8 cellular contexts compared by ENCODE assay signal in the genomic region with DNA sequence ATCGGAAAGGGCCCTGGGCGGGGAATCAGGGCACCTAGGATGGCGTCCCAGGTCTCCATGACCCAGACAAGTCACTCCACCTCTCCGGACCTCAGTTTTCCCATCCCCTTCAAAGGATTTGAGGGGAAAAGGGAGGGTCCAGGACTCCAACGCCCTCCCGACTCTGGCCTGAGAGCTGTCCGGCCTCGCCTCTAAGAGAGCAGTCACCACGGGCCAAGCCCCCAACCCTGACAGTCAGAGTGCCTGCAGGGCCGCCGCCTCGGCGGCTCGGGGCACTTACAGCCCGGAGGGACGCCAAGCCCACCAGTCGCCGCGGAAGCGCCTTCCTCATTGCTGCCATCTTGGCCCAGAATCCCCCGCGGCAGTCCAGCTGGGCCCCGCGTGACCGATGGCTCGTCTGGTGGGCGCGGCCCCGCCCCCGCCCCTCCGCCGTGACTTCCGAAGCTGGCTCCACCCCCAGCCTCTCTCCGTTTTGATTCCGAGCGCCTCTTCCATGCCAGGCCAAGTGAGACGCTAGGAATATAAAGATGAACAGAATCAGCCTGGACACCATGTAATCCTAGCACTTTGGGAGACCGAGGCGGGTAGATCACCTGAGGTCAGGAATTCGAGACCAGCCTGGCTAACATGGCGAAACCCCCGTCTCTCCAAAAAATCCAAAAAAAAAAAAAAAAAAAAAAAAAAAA. TPM values are rescaled to one million over a fixed set of nuclear protein-coding genes. Genes with fewer than 3 reads are reported as not detected.
DNase-seq lines count a peak whose midpoint lies in the region; ATAC-seq and TF ChIP-seq lines count a peak whose summit lies in the region.

A gene (minus strand): TSS at position 354 of the 686 bp plus-strand sequence. CDS start 14 bp downstream, at position 340.

- POLR2A ChIA-PET in HEK293T (lab: Yijun Ruan, JAX) = interaction anchor here (0.6 to 2.5 kb wide), 18 partner anchors 9 to 272 kb away, joined by 3 to 14 read pairs (median 4); a partner anchor contains a TSS

- H3K9me3 Mint-ChIP-seq in activated naive CD8-positive, alpha-beta T cell treated with anti-CD3 and anti-CD28 coated beads, Interleukin-2, amount 50 U/mL, for 24 hours = no peaks in the 10 kb centered on the region

- DNase-seq in GDM1 (lab: John Stamatoyannopoulos, UW) (peak; percentile 89), HEK293T (ENCODE audit: extremely low spot score) (peak; percentile 94), NCI-H1105 treated with DMSO at 0.1 percent for 48 hours (lab: John Stamatoyannopoulos, UW) (peak; percentile 88), T follicular helper cell (ENCODE audit: low read depth) (peak; percentile 83), cardiac muscle cell (ENCODE audit: low read depth in 1 of 2, low spot score in 1 of 2) (peak; percentile 93 to 95), tibial artery (peak; percentile 92 to 95)
- DNase-seq in activated naive CD8-positive, alpha-beta T cell treated with anti-CD3 and anti-CD28 coated beads, Interleukin-2, amount 50 U/mL, for 24 hours = peak; percentile 92

- peak; percentile 96 for ATAC-seq in activated naive CD8-positive, alpha-beta T cell treated with anti-CD3 and anti-CD28 coated beads, Interleukin-2, amount 50 U/mL, for 24 hours

- CTCF ChIA-PET in HEK293T (lab: Yijun Ruan, JAX) = interaction anchor here (0.6 to 2.5 kb wide), 2 partner anchors 15 to 88 kb away, joined by 4 to 12 read pairs; no protein-coding TSS in a partner anchor

- no peaks in the 10 kb centered on the region for H3K27me3 ChIP-seq in cardiac muscle cell
- H3K27me3 ChIP-seq in parathyroid adenoma (ENCODE audit: control insufficient read depth, insufficient read depth, low read length) = no peaks in the 10 kb centered on the region
- H3K27me3 ChIP-seq in tibial artery = no peaks in the 10 kb centered on the region

- H3K4me3 ChIP-seq in cardiac muscle cell (peak within 1 kb of the TSS; percentile 96), parathyroid adenoma (ENCODE audit: low read depth, low read length) (peak within 1 kb of the TSS; percentile 99), tibial artery (peak within 1 kb of the TSS; percentile 87 to 90)

- H3K9ac ChIP-seq in parathyroid adenoma = peak within 1 kb of the TSS; percentile 93

- intact Hi-C loops in tibial artery (cut with DNase I; ENCODE audit: low total_unique reads) = no loop called here

- TF ChIP-seq CTCF in cardiac muscle cell (IDR thresholded peaks at IDR 0.05; ENCODE audit: low read depth, low read length) (no peak), parathyroid adenoma (IDR thresholded peaks at IDR 0.05) (no peak), tibial artery (IDR thresholded peaks at IDR 0.05) (peak in 1 of 2 experiments; percentile 4)

- peak within 1 kb of the TSS; percentile 93 for H3K27ac Mint-ChIP-seq in activated naive CD8-positive, alpha-beta T cell treated with anti-CD3 and anti-CD28 coated beads, Interleukin-2, amount 50 U/mL, for 24 hours

- peak within 1 kb of the TSS; percentile 97 for H3K27ac ChIP-seq in cardiac muscle cell
- peak within 1 kb of the TSS; percentile 90 for H3K27ac ChIP-seq in parathyroid adenoma
- peak within 1 kb of the TSS; percentile 93 to 95 for H3K27ac ChIP-seq in tibial artery

- H3K36me3 ChIP-seq in cardiac muscle cell (no peaks in the 10 kb centered on the region), parathyroid adenoma (ENCODE audit: control insufficient read depth, insufficient read depth, low read length) (no peaks in the 10 kb centered on the region), tibial artery (peaks cover 0 to 5% (median 0%) of the 10 kb centered on the region in 3 donors)

- no peaks in the 10 kb centered on the region for H3K27me3 Mint-ChIP-seq in activated naive CD8-positive, alpha-beta T cell treated with anti-CD3 and anti-CD28 coated beads, Interleukin-2, amount 50 U/mL, for 24 hours

- peaks cover 3% of the 10 kb centered on the region for H3K36me3 Mint-ChIP-seq in activated naive CD8-positive, alpha-beta T cell treated with anti-CD3 and anti-CD28 coated beads, Interleukin-2, amount 50 U/mL, for 24 hours (ENCODE audit: low read depth)

- H3K4me1 Mint-ChIP-seq in activated naive CD8-positive, alpha-beta T cell treated with anti-CD3 and anti-CD28 coated beads, Interleukin-2, amount 50 U/mL, for 24 hours = peaks cover 26% of the 10 kb centered on the region

- H3K79me2 ChIP-seq in parathyroid adenoma = no peaks in the 10 kb centered on the region

- no peaks in the 10 kb centered on the region for H3K4me1 ChIP-seq in cardiac muscle cell (ENCODE audit: low read depth)
- H3K4me1 ChIP-seq in parathyroid adenoma = no peaks in the 10 kb centered on the region
- peaks cover 0 to 11% (median 9%) of the 10 kb centered on the region in 4 donors for H3K4me1 ChIP-seq in tibial artery

- H3K4me3 Mint-ChIP-seq in activated naive CD8-positive, alpha-beta T cell treated with anti-CD3 and anti-CD28 coated beads, Interleukin-2, amount 50 U/mL, for 24 hours = peak within 1 kb of the TSS; percentile 94

- H3K9me3 ChIP-seq in cardiac muscle cell (ENCODE audit: low read depth) (no peaks in the 10 kb centered on the region), parathyroid adenoma (ENCODE audit: control insufficient read depth, low read length) (no peaks in the 10 kb centered on the region), tibial artery (no peaks in the 10 kb centered on the region)

- H2AFZ ChIP-seq in parathyroid adenoma = peak within 1 kb of the TSS; percentile 93

- peak within 1 kb of the TSS; percentile 90 for H3K4me2 ChIP-seq in parathyroid adenoma (ENCODE audit: low read length)

TF ChIP-seq in HEK293T, 16 proteins besides CTCF, POLR2A, EP300 and RAD21:
- TF ChIP-seq FOXA1 (IDR thresholded peaks at IDR 0.05) (no peak), ELF4 (IDR thresholded peaks at IDR 0.05) (peak; percentile 47), LEF1 (IDR thresholded peaks at IDR 0.05; ENCODE audit: borderline replicate concordance) (no peak), FOXK2 (IDR thresholded peaks at IDR 0.05) (no peak), HDGF (IDR thresholded peaks at IDR 0.05; ENCODE audit: borderline replicate concordance) (no peak), SUZ12 (IDR thresholded peaks at IDR 0.05) (no peak), FOXM1 (IDR thresholded peaks at IDR 0.05; ENCODE audit: borderline replicate concordance) (no peak), NFRKB (IDR thresholded peaks at IDR 0.05) (0 out of 2 replicates have a peak, but pooled peaks have one; percentile 16), L3MBTL2 (conservative IDR thresholded peaks at IDR 0.05) (no peak), SP1 (IDR thresholded peaks at IDR 0.05) (no peak), BHLHE40 (IDR thresholded peaks at IDR 0.05; ENCODE audit: borderline replicate concordance) (no peak), ZNF384 (IDR thresholded peaks at IDR 0.05) (no peak), TARDBP (IDR thresholded peaks at IDR 0.05) (no peak), CTBP1 (IDR thresholded peaks at IDR 0.05; ENCODE audit: borderline replicate concordance) (no peak)
- TF ChIP-seq, protein P1, sequence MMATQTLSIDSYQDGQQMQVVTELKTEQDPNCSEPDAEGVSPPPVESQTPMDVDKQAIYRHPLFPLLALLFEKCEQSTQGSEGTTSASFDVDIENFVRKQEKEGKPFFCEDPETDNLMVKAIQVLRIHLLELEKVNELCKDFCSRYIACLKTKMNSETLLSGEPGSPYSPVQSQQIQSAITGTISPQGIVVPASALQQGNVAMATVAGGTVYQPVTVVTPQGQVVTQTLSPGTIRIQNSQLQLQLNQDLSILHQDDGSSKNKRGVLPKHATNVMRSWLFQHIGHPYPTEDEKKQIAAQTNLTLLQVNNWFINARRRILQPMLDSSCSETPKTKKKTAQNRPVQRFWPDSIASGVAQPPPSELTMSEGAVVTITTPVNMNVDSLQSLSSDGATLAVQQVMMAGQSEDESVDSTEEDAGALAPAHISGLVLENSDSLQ (IDR thresholded peaks at IDR 0.05) = no peak

RNA-seq across cellular contexts. Expression of the gene that starts here (rescaled TPM):
- total RNA-seq in cardiac muscle cell = 45.3 and 47.6 TPM in 2 replicates
- polyA plus RNA-seq in cardiac muscle cell = 68.8 and 74.3 TPM in 2 replicates

Comparison
In these comparisons a context has a peak if more than half of its experiments do, and no peak if none do; other contexts are left out.
1. Peak in every context shown above with its lines: DNase-seq, ATAC-seq, H3K4me3 ChIP-seq and H3K27ac ChIP-seq.